33 cellular contexts compared by ENCODE assay signal in the genomic region with DNA sequence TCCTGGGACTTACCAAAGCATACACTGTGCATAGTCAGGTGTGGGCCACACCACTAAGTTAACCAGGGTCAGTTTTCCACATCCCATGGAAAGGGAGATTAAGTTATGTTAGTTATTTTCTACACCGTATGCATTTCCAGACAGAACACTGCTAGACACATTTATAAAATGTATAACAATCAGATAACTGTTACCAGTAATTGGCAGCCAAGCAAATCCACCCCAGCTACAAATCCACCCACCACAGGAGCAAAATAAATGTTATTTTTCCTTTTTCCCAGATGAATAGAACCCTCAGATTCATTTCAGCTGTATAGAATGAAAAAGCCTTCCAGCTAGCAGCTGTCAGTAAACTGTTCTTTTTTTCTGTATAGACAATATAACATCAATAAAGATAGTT.
"Had no signal": no experiment of that assay in that cellular context is flagged by ENCODE, and none has a peak within 500 bp of the region (broad histone marks: within the 10 kb centered on the region; RNA-seq: fewer than 3 reads in every experiment).

No MANE protein-coding gene starts in this region.

- H3K27me3 Mint-ChIP-seq: activated B cell treated with CpG ODN at 0.5 μM for 24 hours; activated CD4-positive, alpha-beta memory T cell treated with anti-CD3 and anti-CD28 coated beads for 36 hours; activated naive CD8-positive, alpha-beta T cell treated with anti-CD3 and anti-CD28 coated beads for 36 hours had no signal

- H3K36me3 ChIP-seq: ascending aorta, breast epithelium had no signal

- H3K4me1 Mint-ChIP-seq: activated naive CD8-positive, alpha-beta T cell treated with anti-CD3 and anti-CD28 coated beads for 36 hours had no signal

- H3K4me1 ChIP-seq: ascending aorta, breast epithelium had no signal

- H3K27ac ChIP-seq: ascending aorta, breast epithelium, RWPE1, SK-N-MC, VCaP had no signal

- H3K4me3 Mint-ChIP-seq: activated B cell treated with CpG ODN at 0.5 μM for 24 hours; activated CD4-positive, alpha-beta memory T cell treated with anti-CD3 and anti-CD28 coated beads for 36 hours; activated naive CD8-positive, alpha-beta T cell treated with anti-CD3 and anti-CD28 coated beads for 36 hours; activated T-cell treated with anti-CD3 and anti-CD28 coated beads, Interleukin-2, amount 50 U/mL, for 4 hours; activated T-helper 1 cell treated with anti-CD3 and anti-CD28 coated beads, Interleukin-12 subunit alpha, Interleukin-12 subunit beta, Interleukin-2, Interleukin-4 antibody, amounts not matched to agents 30 ng/mL and 10 ng/mL and 1 ng/mL, durations not matched to agents 14 hours and 24 hours and 36 hours had no signal

- DNase-seq: activated B cell treated with CpG ODN at 0.5 μM for 24 hours; activated CD4-positive, alpha-beta memory T cell treated with anti-CD3 and anti-CD28 coated beads for 36 hours; activated CD4-positive, alpha-beta T cell treated with anti-CD3 and anti-CD28 coated beads for 4 hours; activated CD4-positive, alpha-beta T cell treated with anti-CD3 and anti-CD28 coated beads, Interleukin-2, amount 50 U/mL, for 1 hour; activated CD4-positive, CD25-positive, alpha-beta regulatory T cell treated with anti-CD3 and anti-CD28 coated beads, Interleukin-2, amount 50 U/mL, for 72 hours; activated CD8-positive, alpha-beta memory T cell treated with anti-CD3 and anti-CD28 coated beads, Interleukin-2, amount 50 U/mL, for 4 hours; activated gamma-delta T cell treated with Interleukin-2 at 50 U/mL for 16 hours; activated naive CD4-positive, alpha-beta T cell treated with anti-CD3 and anti-CD28 coated beads, Interleukin-2, amount 50 U/mL, for 16 hours; activated naive CD8-positive, alpha-beta T cell treated with anti-CD3 and anti-CD28 coated beads for 36 hours; activated T-cell treated with anti-CD3 and anti-CD28 coated beads for 4 hours; activated T-cell treated with anti-CD3 and anti-CD28 coated beads, Interleukin-2, amount 50 U/mL, for 4 hours; Karpas-422; KBM-7; NCI-H1105; NCI-H1417 treated with DMSO at 0.1 percent for 48 hours; NCI-H187 treated with DMSO at 0.1 percent for 48 hours; NCI-H2081; NCI-H345; NCI-H526; NCI-H748 treated with DMSO at 0.1 percent for 48 hours; NK-92 treated with Interleukin-12 subunit alpha and Interleukin-12 subunit beta, amount 100 ng/mL, for 24 hours; PC-3; SIG-M5; T-helper 1 cell; T-helper 2 cell; T-helper 9 cell had no signal

- H3K27ac Mint-ChIP-seq: activated B cell treated with CpG ODN at 0.5 μM for 24 hours; activated CD4-positive, alpha-beta memory T cell treated with anti-CD3 and anti-CD28 coated beads for 36 hours; activated naive CD8-positive, alpha-beta T cell treated with anti-CD3 and anti-CD28 coated beads for 36 hours; activated T-helper 1 cell treated with anti-CD3 and anti-CD28 coated beads, Interleukin-12 subunit alpha, Interleukin-12 subunit beta, Interleukin-2, Interleukin-4 antibody, amounts not matched to agents 30 ng/mL and 10 ng/mL and 1 ng/mL, durations not matched to agents 14 hours and 24 hours and 36 hours had no signal

- H3K36me3 Mint-ChIP-seq: activated CD4-positive, alpha-beta memory T cell treated with anti-CD3 and anti-CD28 coated beads for 36 hours; activated naive CD8-positive, alpha-beta T cell treated with anti-CD3 and anti-CD28 coated beads for 36 hours had no signal

- H3K9me3 Mint-ChIP-seq: activated CD4-positive, alpha-beta memory T cell treated with anti-CD3 and anti-CD28 coated beads for 36 hours; activated naive CD8-positive, alpha-beta T cell treated with anti-CD3 and anti-CD28 coated beads for 36 hours; activated T-cell treated with anti-CD3 and anti-CD28 coated beads, Interleukin-2, amount 50 U/mL, for 4 hours; activated T-helper 1 cell treated with anti-CD3 and anti-CD28 coated beads, Interleukin-12 subunit alpha, Interleukin-12 subunit beta, Interleukin-2, Interleukin-4 antibody, amounts not matched to agents 30 ng/mL and 10 ng/mL and 1 ng/mL, durations not matched to agents 14 hours and 24 hours and 36 hours had no signal

- ATAC-seq: activated T-cell treated with anti-CD3 and anti-CD28 coated beads, Interleukin-2, amount 50 U/mL, for 4 hours; PC-3; Right ventricle myocardium inferior had no signal

- H3K9me3 ChIP-seq: breast epithelium had no signal

- H3K4me3 ChIP-seq: ascending aorta, breast epithelium, SK-N-MC had no signal

- H3K27me3 ChIP-seq: ascending aorta, breast epithelium had no signal
